In the genomic region with DNA sequence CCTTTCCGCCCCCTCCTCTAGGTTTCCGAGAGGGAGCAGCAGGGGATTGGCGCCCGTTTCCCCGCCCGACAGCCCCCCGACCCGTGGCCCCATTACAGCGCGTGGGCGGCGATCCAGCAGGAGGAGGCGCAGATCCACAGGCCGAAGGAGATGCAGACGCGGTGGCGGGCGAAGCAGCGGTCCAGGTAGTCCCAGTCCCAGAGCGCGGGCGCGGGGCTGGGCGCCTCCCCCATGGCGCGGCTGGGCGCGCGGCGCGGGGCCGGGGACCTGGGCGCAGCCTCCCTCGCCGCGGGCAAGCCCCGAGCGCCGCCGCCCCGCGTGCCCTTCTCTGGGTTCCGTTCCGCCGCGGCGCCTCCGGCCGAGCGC, we compare ENCODE assay signal across 8 cellular contexts. TPM values are rescaled to one million over a fixed set of nuclear protein-coding genes. Genes with fewer than 3 reads are reported as not detected.
DNase-seq lines count a peak whose midpoint lies in the region; ATAC-seq, FAIRE-seq and TF ChIP-seq lines count a peak whose summit lies in the region.

No MANE protein-coding gene starts in this region.

- peaks cover 12% of the 10 kb centered on the region for H3K9me3 ChIP-seq in HUES64 (ENCODE audit: insufficient read depth, low read depth, low read length)
- peaks cover 6% of the 10 kb centered on the region for H3K9me3 ChIP-seq in iPS-20b (ENCODE audit: insufficient read depth, low read depth, low read length)

- DNase-seq in activated naive CD4-positive, alpha-beta T cell treated with anti-CD3 and anti-CD28 coated beads, Interleukin-2, amount 50 U/mL, for 72 hours (ENCODE audit: low spot score in 2 of 2): no peak
- DNase-seq in stimulated activated effector memory CD8-positive, alpha-beta T cell treated with anti-CD3 and anti-CD28 coated beads, Interleukin-12 subunit alpha, Interleukin-12 subunit beta, amount 100 ng/mL, for 72 hours (ENCODE audit: low spot score in 2 of 2): peak in 1 of 2 donors; percentile 67
- DNase-seq in HEK293T (ENCODE audit: extremely low spot score): no peak
- DNase-seq in D721Med (ENCODE audit: insufficient read length, low spot score): no peak

- no peaks in the 10 kb centered on the region for H3K9me3 Mint-ChIP-seq in activated naive CD4-positive, alpha-beta T cell treated with anti-CD3 and anti-CD28 coated beads, Interleukin-2, amount 50 U/mL, for 72 hours
- no peaks in the 10 kb centered on the region for H3K9me3 Mint-ChIP-seq in stimulated activated effector memory CD8-positive, alpha-beta T cell treated with anti-CD3 and anti-CD28 coated beads, Interleukin-12 subunit alpha, Interleukin-12 subunit beta, amount 100 ng/mL, for 72 hours

- peak overlapping the region; percentile 73 for H3K4me3 ChIP-seq in GM12875 (ENCODE audit: low read depth, low read length)
- H3K4me3 ChIP-seq in HUES64 (ENCODE audit: low read length): peak overlapping the region; percentile 73
- H3K4me3 ChIP-seq in iPS-20b (ENCODE audit: low read length): peak overlapping the region; percentile 87

- H3K36me3 Mint-ChIP-seq in activated naive CD4-positive, alpha-beta T cell treated with anti-CD3 and anti-CD28 coated beads, Interleukin-2, amount 50 U/mL, for 72 hours: peaks cover 0 to 4% of the 10 kb centered on the region in 2 donors
- H3K36me3 Mint-ChIP-seq in stimulated activated effector memory CD8-positive, alpha-beta T cell treated with anti-CD3 and anti-CD28 coated beads, Interleukin-12 subunit alpha, Interleukin-12 subunit beta, amount 100 ng/mL, for 72 hours: peaks cover 7% of the 10 kb centered on the region

- H3K27ac Mint-ChIP-seq in activated naive CD4-positive, alpha-beta T cell treated with anti-CD3 and anti-CD28 coated beads, Interleukin-2, amount 50 U/mL, for 72 hours: no peak overlapping the region
- no peak overlapping the region for H3K27ac Mint-ChIP-seq in stimulated activated effector memory CD8-positive, alpha-beta T cell treated with anti-CD3 and anti-CD28 coated beads, Interleukin-12 subunit alpha, Interleukin-12 subunit beta, amount 100 ng/mL, for 72 hours

- H3K4me3 Mint-ChIP-seq in stimulated activated effector memory CD8-positive, alpha-beta T cell treated with anti-CD3 and anti-CD28 coated beads, Interleukin-12 subunit alpha, Interleukin-12 subunit beta, amount 100 ng/mL, for 72 hours: peak overlapping the region; percentile 79

- no peak for FAIRE-seq in D721Med (lab: Jason Lieb, UNC)

- peaks cover 10% of the 10 kb centered on the region for H3K4me1 Mint-ChIP-seq in stimulated activated effector memory CD8-positive, alpha-beta T cell treated with anti-CD3 and anti-CD28 coated beads, Interleukin-12 subunit alpha, Interleukin-12 subunit beta, amount 100 ng/mL, for 72 hours

- TF ChIP-seq CTCF in GM12875 (IDR thresholded peaks at IDR 0.05; ENCODE audit: borderline replicate concordance, insufficient read depth, low read depth, low read length): no peak
- TF ChIP-seq CTCF in D721Med (IDR thresholded peaks at IDR 0.05; ENCODE audit: insufficient read depth, missing control alignments): no peak

- H3K27me3 ChIP-seq in HUES64 (ENCODE audit: insufficient read depth, low read length): no peaks in the 10 kb centered on the region
- no peaks in the 10 kb centered on the region for H3K27me3 ChIP-seq in iPS-20b (ENCODE audit: insufficient read depth, low read length)

- WGBS in HUES64: under 1% methylated on average over 50 of the region's 50 CpGs

- H3K9ac ChIP-seq in HUES64 (ENCODE audit: low read depth, low read length): peak overlapping the region; percentile 84
- H3K9ac ChIP-seq in iPS-20b (ENCODE audit: low read depth, low read length): peak overlapping the region; percentile 69; the same call in 1 of the 2 replicates

- CTCF ChIA-PET in HEK293T (lab: Yijun Ruan, JAX): no interaction called here

- ATAC-seq in GM21526 (IDR thresholded peaks at IDR 0.05; ENCODE audit: low FRiP score, unreplicated experiment): peak; percentile 64
- peak; percentile 68 to 75 for ATAC-seq in activated naive CD4-positive, alpha-beta T cell treated with anti-CD3 and anti-CD28 coated beads, Interleukin-2, amount 50 U/mL, for 72 hours
- ATAC-seq in stimulated activated effector memory CD8-positive, alpha-beta T cell treated with anti-CD3 and anti-CD28 coated beads, Interleukin-12 subunit alpha, Interleukin-12 subunit beta, amount 100 ng/mL, for 72 hours: peak; percentile 80

- POLR2A ChIA-PET in HEK293T (lab: Yijun Ruan, JAX): no interaction called here

- H3K27ac ChIP-seq in HUES64 (ENCODE audit: low read depth, low read length) (no peak overlapping the region; the same call in 1 of the 2 replicates), iPS-20b (ENCODE audit: low read length) (no peak overlapping the region)

- H3K36me3 ChIP-seq in HUES64 (ENCODE audit: insufficient read depth, low read length): peaks cover 21% of the 10 kb centered on the region
- peaks cover 21% of the 10 kb centered on the region for H3K36me3 ChIP-seq in iPS-20b (ENCODE audit: insufficient read depth, low read depth, low read length)

- H3K4me1 ChIP-seq in HUES64 (ENCODE audit: insufficient read depth, low read length) (no peaks in the 10 kb centered on the region), iPS-20b (ENCODE audit: insufficient read depth, low read length) (no peaks in the 10 kb centered on the region)

TF ChIP-seq in HEK293T, 16 proteins besides CTCF, POLR2A, EP300 and RAD21:
- TF ChIP-seq CTBP1 (IDR thresholded peaks at IDR 0.05; ENCODE audit: borderline replicate concordance) (no peak), ZNF384 (IDR thresholded peaks at IDR 0.05) (no peak), L3MBTL2 (conservative IDR thresholded peaks at IDR 0.05) (no peak), LEF1 (IDR thresholded peaks at IDR 0.05; ENCODE audit: borderline replicate concordance) (no peak), SUZ12 (IDR thresholded peaks at IDR 0.05) (no peak), HDGF (IDR thresholded peaks at IDR 0.05; ENCODE audit: borderline replicate concordance) (no peak), FOXM1 (IDR thresholded peaks at IDR 0.05; ENCODE audit: borderline replicate concordance) (no peak), ELF4 (IDR thresholded peaks at IDR 0.05) (no peak), TARDBP (IDR thresholded peaks at IDR 0.05) (no peak), FOXA1 (IDR thresholded peaks at IDR 0.05) (no peak), ARNT (IDR thresholded peaks at IDR 0.05) (no peak)

RNA-seq across cellular contexts. Expression of a gene that starts 0.3 kb away (rescaled TPM):
- polyA plus RNA-seq in HUES64 (2013, experiment 1 of 2): 10.2 TPM
- polyA plus RNA-seq in HUES64 (2013, experiment 2 of 2): 11.7 TPM
- total RNA-seq in activated naive CD4-positive, alpha-beta T cell treated with anti-CD3 and anti-CD28 coated beads, Interleukin-2, amount 50 U/mL, for 72 hours: 10 to 100 TPM in 1 of 2 donors, 1 to 10 TPM in 1; 1.6 to 10.7 TPM

RNA-seq across cellular contexts. Expression of a gene that starts 39.0 kb away (rescaled TPM):
- polyA plus RNA-seq in HUES64 (2013, experiment 1 of 2): 43.6 TPM
- 32.9 TPM for polyA plus RNA-seq in HUES64 (2013, experiment 2 of 2)
- total RNA-seq in activated naive CD4-positive, alpha-beta T cell treated with anti-CD3 and anti-CD28 coated beads, Interleukin-2, amount 50 U/mL, for 72 hours: 10 to 100 TPM; 40.0 to 42.9 TPM

RNA-seq across cellular contexts. Expression of a gene that starts 52.7 kb away (rescaled TPM):
- polyA plus RNA-seq in HUES64 (2013, experiment 1 of 2): 3.6 TPM
- 4.0 TPM for polyA plus RNA-seq in HUES64 (2013, experiment 2 of 2)
- total RNA-seq in activated naive CD4-positive, alpha-beta T cell treated with anti-CD3 and anti-CD28 coated beads, Interleukin-2, amount 50 U/mL, for 72 hours: 1 to 10 TPM; 3.5 to 6.8 TPM
